In genomic region chr17:4304417-4305027, GRCh38 we compare ENCODE assay signal across 8 cellular contexts. TPM values are rescaled to one million over a fixed set of nuclear protein-coding genes. Genes with fewer than 3 reads are reported as not detected.
A peak's percentile ranks its signal among the peaks of the same experiment; 100 is the strongest.
DNase-seq lines count a peak whose midpoint lies in the region; ATAC-seq and TF ChIP-seq lines count a peak whose summit lies in the region.

No MANE protein-coding gene starts in this region.

- no peak for ATAC-seq in HG03457 (IDR thresholded peaks at IDR 0.05; ENCODE audit: unreplicated experiment)

- TF ChIP-seq CTCF in mesothelial cell of epicardium (IDR thresholded peaks at IDR 0.05; ENCODE audit: unreplicated experiment) = peak; percentile 50

- no peaks in the 10 kb centered on the region for H3K27me3 Mint-ChIP-seq in mesothelial cell of epicardium (ENCODE audit: low read depth)

- no peak overlapping the region for H3K4me3 Mint-ChIP-seq in mesothelial cell of epicardium

- no peaks in the 10 kb centered on the region for H3K9me3 Mint-ChIP-seq in mesothelial cell of epicardium

- peaks cover 21% of the 10 kb centered on the region for H3K36me3 Mint-ChIP-seq in mesothelial cell of epicardium

- DNase-seq in NCI-H510A treated with DMSO at 0.1 percent for 48 hours (lab: John Stamatoyannopoulos, UW) = peak; percentile 53
- DNase-seq in NCI-H510A (lab: John Stamatoyannopoulos, UW) = no peak
- DNase-seq in NCI-H1694 treated with DMSO at 0.1 percent for 48 hours (lab: John Stamatoyannopoulos, UW) = peak; percentile 50
- DNase-seq in activated CD4-positive, alpha-beta T cell treated with anti-CD3 and anti-CD28 coated beads for 1 hour = peak; percentile 19
- DNase-seq in effector CD8-positive, alpha-beta T cell (lab: John Stamatoyannopoulos, UW) = peak; percentile 32
- DNase-seq in mesothelial cell of epicardium (ENCODE audit: low spot score in 2 of 2, unreplicated experiment in 2 of 2) = no peak
- peak; percentile 34 for DNase-seq in stimulated activated naive CD4-positive, alpha-beta T cell treated with Interleukin-2 at 50 U/mL for 16 hours (lab: John Stamatoyannopoulos, UW)

- peaks cover 1% of the 10 kb centered on the region for H3K4me1 Mint-ChIP-seq in mesothelial cell of epicardium

- H3K27ac Mint-ChIP-seq in mesothelial cell of epicardium = no peak overlapping the region

RNA-seq across cellular contexts. Expression of gene ANKFY1, which starts 40.7 kb away (rescaled TPM):
- 60.4 to 64.5 TPM (median 64.3 TPM) in 3 replicates for total RNA-seq in mesothelial cell of epicardium

Comparison
In these comparisons a context has a peak if more than half of its experiments do, and no peak if none do; other contexts are left out.
1. DNase-seq: peak in NCI-H510A treated with DMSO at 0.1 percent for 48 hours (single experiment), NCI-H1694 treated with DMSO at 0.1 percent for 48 hours (single experiment), activated CD4-positive, alpha-beta T cell treated with anti-CD3 and anti-CD28 coated beads for 1 hour (single experiment), effector CD8-positive, alpha-beta T cell (single experiment) and stimulated activated naive CD4-positive, alpha-beta T cell treated with Interleukin-2 at 50 U/mL for 16 hours (single experiment); none in NCI-H510A (single experiment) and mesothelial cell of epicardium (0 of 2).